Comparison of ENCODE assay signal across 1 cellular context in the genomic region with DNA sequence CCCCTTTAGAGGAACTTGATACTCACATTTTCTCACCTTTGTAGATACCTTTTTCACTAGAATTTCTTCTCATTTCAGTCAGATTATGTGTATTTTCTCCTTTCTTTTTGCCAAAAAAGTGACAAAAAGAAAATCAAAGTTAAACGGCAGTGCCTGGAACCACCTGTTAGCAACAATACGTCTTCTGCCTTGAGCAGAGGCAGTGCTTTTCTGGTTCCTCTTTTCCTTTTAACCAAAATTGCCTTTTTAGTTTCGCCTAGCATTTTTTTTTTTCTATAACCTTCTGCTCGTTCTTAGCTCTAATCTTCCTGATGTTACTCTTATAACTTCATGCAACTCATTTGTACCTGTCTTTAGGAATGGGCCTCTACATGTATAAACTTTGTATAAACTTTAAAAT.
TF ChIP-seq lines count a peak whose summit lies in the region.

No MANE protein-coding gene starts in this region.

TF ChIP-seq in HepG2, 621 proteins besides CTCF, POLR2A, EP300 and RAD21:
- no peak for TF ChIP-seq SRSF1 (optimal IDR thresholded peaks at IDR 0.05; ENCODE audit: low read depth, low read length)
- no peak for TF ChIP-seq GATAD2A (CRISPR knock-in tag; IDR thresholded peaks at IDR 0.05)
- no peak for TF ChIP-seq MED1 (CRISPR knock-in tag; IDR thresholded peaks at IDR 0.05)
- no peak for TF ChIP-seq HOXA3 (CRISPR knock-in tag; IDR thresholded peaks at IDR 0.05)
- no peak for TF ChIP-seq SALL1 (CRISPR knock-in tag; IDR thresholded peaks at IDR 0.05)
